Comparison of ENCODE assay signal across 8 cellular contexts in the genomic region with DNA sequence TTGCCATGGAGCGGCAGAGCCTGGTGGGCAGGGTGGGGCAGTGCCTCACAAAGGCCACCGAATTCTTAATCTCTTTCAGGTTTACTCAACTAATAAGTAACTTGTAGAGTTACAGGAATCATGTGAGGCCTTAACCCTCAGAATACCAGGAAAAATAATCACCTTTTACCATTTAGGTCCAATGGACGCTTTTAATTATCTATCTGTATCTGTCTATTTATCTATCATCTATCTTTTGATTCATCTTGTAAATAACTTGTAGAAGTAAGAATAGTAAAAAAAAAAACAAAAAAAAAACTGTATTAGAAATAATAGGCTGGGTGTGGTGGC. TPM values are rescaled to one million over a fixed set of nuclear protein-coding genes. Genes with fewer than 3 reads are reported as not detected.
DNase-seq lines count a peak whose midpoint lies in the region; ATAC-seq and TF ChIP-seq lines count a peak whose summit lies in the region.

No MANE protein-coding gene starts in this region.

- peak overlapping the region; percentile 86 for H4K91ac ChIP-seq in trophoblast cell (ENCODE audit: low read depth, low read length)

- no peak overlapping the region for H3K23ac ChIP-seq in trophoblast cell (ENCODE audit: low read length)

- no CpG with 5 or more reads among the region's 3 CpGs for WGBS in trophoblast cell (ENCODE audit: extremely low coverage, insufficient coverage, insufficient read length)

- H3K4me3 Mint-ChIP-seq in CD4-positive, alpha-beta T cell: peak overlapping the region; percentile 72

- CTCF ChIA-PET in CD4-positive, alpha-beta T cell (lab: Charles Lee): interaction anchor here (0.8 to 4.8 kb wide), 6 partner anchors 9 to 410 kb away, joined by 3 to 58 read pairs (median 6); a partner anchor contains a TSS
- CTCF ChIA-PET in PC-3 (lab: Charles Lee): interaction anchor here (0.5 to 1.4 kb wide), 3 partner anchors 9 to 67 kb away, joined by 3 to 6 read pairs (median 3); a partner anchor contains a TSS

- peak overlapping the region; percentile 64 for H4K8ac ChIP-seq in trophoblast cell (ENCODE audit: low read depth, low read length)

- POLR2A ChIA-PET in CD4-positive, alpha-beta T cell (lab: Charles Lee): interaction anchor here (0.6 to 7.0 kb wide), 3 partner anchors 9 to 139 kb away, joined by 3 to 75 read pairs (median 3); a partner anchor contains a TSS
- POLR2A ChIA-PET in PC-3 (lab: Charles Lee; ENCODE audit: unreplicated experiment): interaction anchor here (0.6 to 3.3 kb wide), 7 partner anchors 12 to 61 kb away, joined by 3 to 35 read pairs (median 6); a partner anchor contains a TSS

- BruUV-seq in PC-3 (replicated peaks; lab: Mats Ljungman, UMichigan): TSS peak; percentile 93

- no peak for DNase-seq in CD4-positive, alpha-beta T cell
- DNase-seq in PC-3 (no peak), epithelial cell of esophagus (ENCODE audit: low read depth) (no peak), trophoblast cell (no peak), anterior cingulate cortex (lab: John Stamatoyannopoulos, UW) (no peak), NCI-H2107 treated with DMSO at 0.1 percent for 48 hours (lab: John Stamatoyannopoulos, UW; ENCODE audit: unreplicated experiment) (no peak)

- peaks cover 4% of the 10 kb centered on the region for H3K27me3 ChIP-seq in CD4-positive, alpha-beta T cell (ENCODE audit: control insufficient read depth, insufficient read depth, low read length)
- H3K27me3 ChIP-seq in PC-3 (ENCODE audit: low read length): peaks cover 9% of the 10 kb centered on the region
- H3K27me3 ChIP-seq in trophoblast cell (ENCODE audit: insufficient read depth, low read length): no peaks in the 10 kb centered on the region

- H3K4me2 ChIP-seq in PC-3 (ENCODE audit: low read length): peak overlapping the region; percentile 88
- peak overlapping the region; percentile 32 for H3K4me2 ChIP-seq in trophoblast cell (ENCODE audit: low read length)

- H3F3A ChIP-seq in PC-3 (ENCODE audit: low read length, unreplicated experiment): peaks cover 12% of the 10 kb centered on the region

- intact Hi-C loops in CD4-positive, alpha-beta T cell (cut with DNase I, micrococcal nuclease): loop anchor here in 1 of 2 experiments (1.0 to 2.0 kb wide), 2 partner anchors 13 to 56 kb away; a partner anchor contains a TSS
- intact Hi-C loops in PC-3 (cut with micrococcal nuclease): loop anchor here (1.0 kb wide), 1 partner anchor 137 kb away; no protein-coding TSS in a partner anchor

- H3K9ac ChIP-seq in PC-3 (ENCODE audit: low read length) (peak overlapping the region; percentile 91), trophoblast cell (ENCODE audit: low read length) (no peak overlapping the region)

- no peak overlapping the region for H3K4ac ChIP-seq in trophoblast cell (ENCODE audit: low read depth, low read length)

- H3K27me3 Mint-ChIP-seq in CD4-positive, alpha-beta T cell: peaks cover 5% of the 10 kb centered on the region

- H3K36me3 ChIP-seq in PC-3 (ENCODE audit: low read depth, low read length) (no peaks in the 10 kb centered on the region), trophoblast cell (ENCODE audit: control insufficient read depth in 1 of 2, insufficient read depth in 2 of 2, low read length in 2 of 2) (no peaks in the 10 kb centered on the region)

- peak overlapping the region; percentile 74 for H2BK120ac ChIP-seq in trophoblast cell (ENCODE audit: insufficient read depth, low read length, poor library complexity)

- H4K20me1 ChIP-seq in PC-3 (ENCODE audit: low read length): no peaks in the 10 kb centered on the region

- H3K27ac ChIP-seq in CD4-positive, alpha-beta T cell (ENCODE audit: low read depth, low read length): peak overlapping the region; percentile 94
- H3K27ac ChIP-seq in PC-3 (ENCODE audit: low read length) (peak overlapping the region; percentile 98), trophoblast cell (ENCODE audit: low read depth, low read length) (peak overlapping the region; percentile 99)

- H3K79me1 ChIP-seq in trophoblast cell (ENCODE audit: low read length): peaks cover 16% of the 10 kb centered on the region

- TF ChIP-seq CTCF in CD4-positive, alpha-beta T cell (IDR thresholded peaks at IDR 0.05): no peak
- TF ChIP-seq CTCF in PC-3 (conservative IDR thresholded peaks at IDR 0.05; ENCODE audit: low read depth, low read length): no peak
- no peak for TF ChIP-seq CTCF in epithelial cell of esophagus (IDR thresholded peaks at IDR 0.05; ENCODE audit: insufficient read depth, low read depth, low read length, missing control alignments)

- peak overlapping the region; percentile 78 for H2BK12ac ChIP-seq in trophoblast cell (ENCODE audit: low read length)

- H3K4me3 ChIP-seq in PC-3 (ENCODE audit: low read length): peak overlapping the region; percentile 64
- peak overlapping the region; percentile 36 for H3K4me3 ChIP-seq in epithelial cell of esophagus (ENCODE audit: low read length)
- no peak overlapping the region for H3K4me3 ChIP-seq in trophoblast cell (ENCODE audit: low read depth, low read length)

- H3K4me1 ChIP-seq in PC-3 (ENCODE audit: insufficient read depth, low read length) (peaks cover 57% of the 10 kb centered on the region), trophoblast cell (ENCODE audit: control insufficient read depth in 1 of 2, insufficient read depth in 2 of 2, low read length in 2 of 2) (peaks cover 9 to 22% of the 10 kb centered on the region in 2 experiments)

- peak overlapping the region; percentile 96 for H3K27ac Mint-ChIP-seq in CD4-positive, alpha-beta T cell

- H2AK5ac ChIP-seq in trophoblast cell (ENCODE audit: low read length): no peak overlapping the region

- no peaks in the 10 kb centered on the region for H3K9me3 ChIP-seq in CD4-positive, alpha-beta T cell (ENCODE audit: control insufficient read depth, low read length)
- H3K9me3 ChIP-seq in PC-3 (ENCODE audit: low read length) (no peaks in the 10 kb centered on the region), trophoblast cell (ENCODE audit: insufficient read depth, low read depth, low read length) (no peaks in the 10 kb centered on the region)

- peaks cover 31% of the 10 kb centered on the region for H3K4me1 Mint-ChIP-seq in CD4-positive, alpha-beta T cell (ENCODE audit: low read depth)

- H3K14ac ChIP-seq in trophoblast cell (ENCODE audit: low read length): peak overlapping the region; percentile 80

- peak overlapping the region; percentile 85 for H3K18ac ChIP-seq in trophoblast cell (ENCODE audit: low read length)

- H2BK5ac ChIP-seq in trophoblast cell (ENCODE audit: low read depth, low read length, poor library complexity): peak overlapping the region; percentile 63

- H3K79me2 ChIP-seq in PC-3 (ENCODE audit: low read length) (no peaks in the 10 kb centered on the region), trophoblast cell (ENCODE audit: control insufficient read depth, insufficient read depth, low read length, poor library complexity) (no peaks in the 10 kb centered on the region)

- no peaks in the 10 kb centered on the region for H3K36me3 Mint-ChIP-seq in CD4-positive, alpha-beta T cell (ENCODE audit: low read depth)

- no peak overlapping the region for H4K12ac ChIP-seq in trophoblast cell (ENCODE audit: low read depth, low read length)

- peak overlapping the region; percentile 54 for H2AFZ ChIP-seq in PC-3 (ENCODE audit: low read length)
- peak overlapping the region; percentile 23 for H2AFZ ChIP-seq in trophoblast cell (ENCODE audit: insufficient read depth, low read length, poor library complexity)

- no peak for ATAC-seq in CD4-positive, alpha-beta T cell (ENCODE audit: poor library complexity)
- ATAC-seq in PC-3 (no peak), HG03280 (IDR thresholded peaks at IDR 0.05; ENCODE audit: unreplicated experiment) (no peak), esophagus mucosa (no peak)

- no peaks in the 10 kb centered on the region for H3K9me3 Mint-ChIP-seq in CD4-positive, alpha-beta T cell

- H3K9me2 ChIP-seq in PC-3 (replicated peaks; ENCODE audit: low read length): no peaks in the 10 kb centered on the region

RNA-seq across cellular contexts. Expression of a gene that starts 11.8 kb away (rescaled TPM):
- 10 to 100 TPM; 23.6 to 24.1 TPM for total RNA-seq in CD4-positive, alpha-beta T cell
- total RNA-seq in PC-3 (2014; rRNA removed): 443 and 541 TPM in 2 replicates
- 4,655 and 4,754 TPM in 2 replicates for polyA plus RNA-seq in trophoblast cell (2013)
- 2,220 TPM for total RNA-seq in esophagus mucosa

RNA-seq across cellular contexts. Expression of a gene that starts 40.3 kb away (rescaled TPM):
- total RNA-seq in CD4-positive, alpha-beta T cell: not detected
- total RNA-seq in PC-3 (2014; rRNA removed) (not detected in 2 replicates), esophagus mucosa (not detected)
- 0.10 and 0.11 TPM in 2 replicates for polyA plus RNA-seq in trophoblast cell (2013)

RNA-seq across cellular contexts. Expression of a gene that starts 54.9 kb away (rescaled TPM):
- total RNA-seq in CD4-positive, alpha-beta T cell: 100 to 1,000 TPM; 189 to 204 TPM
- 349 and 400 TPM in 2 replicates for total RNA-seq in PC-3 (2014; rRNA removed)
- polyA plus RNA-seq in trophoblast cell (2013): 1,216 and 1,221 TPM in 2 replicates
- total RNA-seq in esophagus mucosa: 1,355 TPM

Comparison
In these comparisons a context has a peak if more than half of its experiments do, and no peak if none do; other contexts are left out.
1. RNA of a gene that starts 11.8 kb away (total RNA-seq): 2,220 TPM in esophagus mucosa (single experiment) and 443 to 541 TPM in PC-3; 23.6 to 24.1 TPM in CD4-positive, alpha-beta T cell; every median in the first group is over 10 times any median in the second.
2. Peak in every context shown above with its lines, with median percentiles within 50 percentile points of each other: H3K27ac ChIP-seq.